ENCODE assay signal across 15 cellular contexts in the genomic region with DNA sequence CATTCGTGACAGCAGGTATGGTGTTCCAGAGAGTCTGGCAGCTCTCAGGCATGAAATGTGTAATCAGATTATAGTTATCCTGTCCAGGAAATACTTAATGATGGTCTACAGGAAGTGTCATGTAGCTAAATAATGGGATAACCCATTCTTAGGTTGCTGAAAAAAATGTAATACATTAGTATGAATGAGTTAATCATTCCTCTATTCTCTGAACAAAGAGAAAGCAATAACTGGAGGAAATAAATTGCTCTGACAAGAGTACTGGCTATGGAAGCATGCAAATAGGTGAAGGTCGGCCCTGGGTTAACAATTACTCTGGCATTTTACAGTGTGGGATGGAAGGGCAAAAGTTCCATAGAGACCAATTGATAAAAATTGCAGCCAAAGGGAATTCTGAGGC.
DNase-seq lines count a peak whose midpoint lies in the region; ATAC-seq, FAIRE-seq and TF ChIP-seq lines count a peak whose summit lies in the region.
"Had no signal": no experiment of that assay in that cellular context is flagged by ENCODE, and none has a peak within 500 bp of the region (broad histone marks: within the 10 kb centered on the region; RNA-seq: fewer than 3 reads in every experiment).

No MANE protein-coding gene starts in this region.

- H3K4me3 Mint-ChIP-seq in activated T-helper 1 cell treated with anti-CD3 and anti-CD28 coated beads, Interleukin-12 subunit alpha, Interleukin-12 subunit beta, Interleukin-2, Interleukin-4 antibody, amounts not matched to agents 30 ng/mL and 10 ng/mL and 1 ng/mL, durations not matched to agents 14 hours and 24 hours and 36 hours, result no peak overlapping the region
- H3K4me3 Mint-ChIP-seq: IgD-negative memory B cell had no signal

- no peaks in the 10 kb centered on the region for H3K27me3 Mint-ChIP-seq in activated T-helper 1 cell treated with anti-CD3 and anti-CD28 coated beads, Interleukin-12 subunit alpha, Interleukin-12 subunit beta, Interleukin-2, Interleukin-4 antibody, amounts not matched to agents 30 ng/mL and 10 ng/mL and 1 ng/mL, durations not matched to agents 14 hours and 24 hours and 36 hours (ENCODE audit: insufficient read depth)
- H3K27me3 Mint-ChIP-seq: IgD-negative memory B cell had no signal

- no peaks in the 10 kb centered on the region for H3K36me3 Mint-ChIP-seq in activated T-helper 1 cell treated with anti-CD3 and anti-CD28 coated beads, Interleukin-12 subunit alpha, Interleukin-12 subunit beta, Interleukin-2, Interleukin-4 antibody, amounts not matched to agents 30 ng/mL and 10 ng/mL and 1 ng/mL, durations not matched to agents 14 hours and 24 hours and 36 hours (ENCODE audit: low read depth)
- H3K36me3 Mint-ChIP-seq: IgD-negative memory B cell had no signal

- intact Hi-C loops in activated T-helper 1 cell treated with anti-CD3 and anti-CD28 coated beads, Interleukin-12 subunit alpha, Interleukin-12 subunit beta, Interleukin-2, Interleukin-4 antibody, amounts not matched to agents 30 ng/mL and 10 ng/mL and 1 ng/mL, durations not matched to agents 14 hours and 24 hours and 36 hours (cut with micrococcal nuclease), result no loop called here

- no peak for TF ChIP-seq POLR2A in GM12891 (IDR thresholded peaks at IDR 0.05; ENCODE audit: low read depth, low read length)

- H3K27ac Mint-ChIP-seq in activated T-helper 1 cell treated with anti-CD3 and anti-CD28 coated beads, Interleukin-12 subunit alpha, Interleukin-12 subunit beta, Interleukin-2, Interleukin-4 antibody, amounts not matched to agents 30 ng/mL and 10 ng/mL and 1 ng/mL, durations not matched to agents 14 hours and 24 hours and 36 hours, result no peak overlapping the region
- H3K27ac Mint-ChIP-seq: IgD-negative memory B cell had no signal

- peaks cover 13% of the 10 kb centered on the region for H3K9me3 Mint-ChIP-seq in activated T-helper 1 cell treated with anti-CD3 and anti-CD28 coated beads, Interleukin-12 subunit alpha, Interleukin-12 subunit beta, Interleukin-2, Interleukin-4 antibody, amounts not matched to agents 30 ng/mL and 10 ng/mL and 1 ng/mL, durations not matched to agents 14 hours and 24 hours and 36 hours

- DNase-seq in NCI-H748 (lab: John Stamatoyannopoulos, UW; ENCODE audit: unreplicated experiment) (peak; percentile 31), NCI-H748 treated with DMSO at 0.1 percent for 48 hours (lab: John Stamatoyannopoulos, UW) (no peak), NCI-H2081 (lab: John Stamatoyannopoulos, UW) (peak; percentile 10 to 74), kidney glomerular epithelial cell (lab: John Stamatoyannopoulos, UW) (peak; percentile 31), GM12891 (ENCODE audit: insufficient read length, low spot score) (no peak), substantia nigra (lab: John Stamatoyannopoulos, UW) (no peak)
- DNase-seq in activated T-helper 1 cell treated with anti-CD3 and anti-CD28 coated beads, Interleukin-12 subunit alpha, Interleukin-12 subunit beta, Interleukin-2, Interleukin-4 antibody, amounts not matched to agents 30 ng/mL and 10 ng/mL and 1 ng/mL, durations not matched to agents 14 hours and 24 hours and 36 hours (ENCODE audit: low spot score), result no peak
- DNase-seq: AML-193, DMS53 had no signal

- FAIRE-seq in GM12891 (lab: Jason Lieb, UNC), result no peak
- FAIRE-seq: GM18507, H1 had no signal

- H3K4me1 Mint-ChIP-seq in activated T-helper 1 cell treated with anti-CD3 and anti-CD28 coated beads, Interleukin-12 subunit alpha, Interleukin-12 subunit beta, Interleukin-2, Interleukin-4 antibody, amounts not matched to agents 30 ng/mL and 10 ng/mL and 1 ng/mL, durations not matched to agents 14 hours and 24 hours and 36 hours (ENCODE audit: low read depth), result no peaks in the 10 kb centered on the region
- H3K4me1 Mint-ChIP-seq: IgD-negative memory B cell had no signal

- no peak for ATAC-seq in GM18868 (IDR thresholded peaks at IDR 0.05; ENCODE audit: unreplicated experiment)

- H3K27ac ChIP-seq in substantia nigra (ENCODE audit: low read depth, low read length, poor library complexity, severe bottlenecking), result no peak overlapping the region
- H3K27ac ChIP-seq: 22Rv1, BLaER1 had no signal

TF ChIP-seq in GM12891, 5 proteins besides CTCF, POLR2A, EP300 and RAD21:
- no peak for TF ChIP-seq TAF1 (IDR thresholded peaks at IDR 0.05; ENCODE audit: low read depth, low read length)
- no peak for TF ChIP-seq POLR2AphosphoS5 (IDR thresholded peaks at IDR 0.05; ENCODE audit: low read depth, low read length)
- TF ChIP-seq SPI1 (IDR thresholded peaks at IDR 0.05; ENCODE audit: low read depth, low read length), result no peak
- TF ChIP-seq POU2F2 (IDR thresholded peaks at IDR 0.05; ENCODE audit: low read depth, low read length), result no peak
- TF ChIP-seq PAX5 (IDR thresholded peaks at IDR 0.05; ENCODE audit: insufficient read depth, low read length, severe bottlenecking), result no peak

Comparison
In these comparisons a context has a peak if more than half of its experiments do, and no peak if none do; other contexts are left out.
1. DNase-seq: peak in NCI-H748 (single experiment), NCI-H2081 (2 of 2) and kidney glomerular epithelial cell (single experiment); none in NCI-H748 treated with DMSO at 0.1 percent for 48 hours (single experiment), GM12891 (single experiment), substantia nigra (0 of 49) and activated T-helper 1 cell treated with anti-CD3 and anti-CD28 coated beads, Interleukin-12 subunit alpha, Interleukin-12 subunit beta, Interleukin-2, Interleukin-4 antibody, amounts not matched to agents 30 ng/mL and 10 ng/mL and 1 ng/mL, durations not matched to agents 14 hours and 24 hours and 36 hours (single experiment).